15 cellular contexts compared by ENCODE assay signal in genomic region chr22:43300891-43301676, GRCh38. TPM values are rescaled to one million over a fixed set of nuclear protein-coding genes. Genes with fewer than 3 reads are reported as not detected.
DNase-seq lines count a peak whose midpoint lies in the region; ATAC-seq, FAIRE-seq and TF ChIP-seq lines count a peak whose summit lies in the region.
"Had no signal": no experiment of that assay in that cellular context is flagged by ENCODE, and none has a peak within 500 bp of the region (broad histone marks: within the 10 kb centered on the region; RNA-seq: fewer than 3 reads in every experiment).

No MANE protein-coding gene starts in this region.

- DNase-seq in RPMI7951 (ENCODE audit: low read depth) (peak; percentile 88), ovary (peak in 4 of 5 donors; percentile 45 to 83 (median 64)), upper lobe of right lung (no peak), inferior parietal cortex (ENCODE audit: extremely low spot score) (no peak), GM12891 (ENCODE audit: insufficient read length, low spot score) (no peak), uterus (no peak)
- DNase-seq: Kasumi-1, MV-4-11, NCI-H1417 treated with DMSO at 0.1 percent for 48 hours, NCI-H2029 treated with DMSO at 0.1 percent for 48 hours had no signal

- ATAC-seq in gastroesophageal sphincter (peak; percentile 72), upper lobe of right lung (peak; percentile 57), HG03108 (IDR thresholded peaks at IDR 0.05; ENCODE audit: unreplicated experiment) (no peak)

- intact Hi-C loops in ovary (cut with DNase I), result no loop called here
- intact Hi-C loops in upper lobe of right lung (cut with DNase I), result no loop called here
- intact Hi-C loops in uterus (cut with DNase I; ENCODE audit: low total_unique reads), result no loop called here

- H3K4me1 ChIP-seq in gastroesophageal sphincter (peaks cover 9 to 99% (median 59%) of the 10 kb centered on the region in 3 donors), ovary (ENCODE audit: insufficient read depth) (peaks cover 35% of the 10 kb centered on the region), upper lobe of right lung (peaks cover 14% of the 10 kb centered on the region), uterus (peaks cover 0 to 6% of the 10 kb centered on the region in 2 donors)

- 30 to 72% methylated on average over 14 to 15 of the region's 21 CpGs for WGBS in gastroesophageal sphincter (ENCODE audit: low coverage in 1 of 2), 2 donors
- WGBS in ovary, 3 donors, result 43 to 88% (median 45%) methylated on average over 21 of the region's 21 CpGs

- H3K9me3 ChIP-seq in gastroesophageal sphincter, result no peaks in the 10 kb centered on the region
- H3K9me3 ChIP-seq in ovary, result no peaks in the 10 kb centered on the region
- H3K9me3 ChIP-seq in upper lobe of right lung, result no peaks in the 10 kb centered on the region
- no peaks in the 10 kb centered on the region for H3K9me3 ChIP-seq in uterus
- H3K9me3 ChIP-seq: BLaER1 treated with 17β-estradiol and CSF1 and Interleukin-3, amounts not matched to agents 10 nM and 100 nM had no signal

- no peak for TF ChIP-seq POLR2A in gastroesophageal sphincter (IDR thresholded peaks at IDR 0.05)
- TF ChIP-seq POLR2A in ovary (IDR thresholded peaks at IDR 0.05), result no peak
- no peak for TF ChIP-seq POLR2A in GM12891 (IDR thresholded peaks at IDR 0.05; ENCODE audit: low read depth, low read length)
- TF ChIP-seq POLR2A in uterus (IDR thresholded peaks at IDR 0.05), result no peak

- peak overlapping the region; percentile 30 to 90 (median 67) for H3K27ac ChIP-seq in gastroesophageal sphincter
- H3K27ac ChIP-seq in ovary, result peak overlapping the region in 1 of 2 donors; percentile 38
- no peak overlapping the region for H3K27ac ChIP-seq in upper lobe of right lung
- H3K27ac ChIP-seq in uterus, result no peak overlapping the region

- FAIRE-seq in GM12891 (lab: Jason Lieb, UNC), result no peak

- H3K4me3 ChIP-seq in gastroesophageal sphincter, result no peak overlapping the region
- H3K4me3 ChIP-seq in ovary, result no peak overlapping the region
- no peak overlapping the region for H3K4me3 ChIP-seq in upper lobe of right lung
- H3K4me3 ChIP-seq in uterus, result no peak overlapping the region
- H3K4me3 ChIP-seq: BLaER1 treated with 17β-estradiol and CSF1 and Interleukin-3, amounts not matched to agents 10 nM and 100 nM had no signal

- H3K27me3 ChIP-seq in gastroesophageal sphincter (no peaks in the 10 kb centered on the region), ovary (no peaks in the 10 kb centered on the region), upper lobe of right lung (no peaks in the 10 kb centered on the region), uterus (no peaks in the 10 kb centered on the region)
- H3K27me3 ChIP-seq: BLaER1 treated with 17β-estradiol and CSF1 and Interleukin-3, amounts not matched to agents 10 nM and 100 nM had no signal

- TF ChIP-seq CTCF in gastroesophageal sphincter (IDR thresholded peaks at IDR 0.05), result peak in 1 of 4 experiments; percentile 31
- TF ChIP-seq CTCF in ovary (IDR thresholded peaks at IDR 0.05), result no peak
- no peak for TF ChIP-seq CTCF in upper lobe of right lung (IDR thresholded peaks at IDR 0.05)
- TF ChIP-seq CTCF in uterus (IDR thresholded peaks at IDR 0.05), result no peak

- no peaks in the 10 kb centered on the region for H3K36me3 ChIP-seq in gastroesophageal sphincter
- H3K36me3 ChIP-seq in ovary, result no peaks in the 10 kb centered on the region
- no peaks in the 10 kb centered on the region for H3K36me3 ChIP-seq in upper lobe of right lung
- H3K36me3 ChIP-seq in uterus, result no peaks in the 10 kb centered on the region
- H3K36me3 ChIP-seq: BLaER1 treated with 17β-estradiol and CSF1 and Interleukin-3, amounts not matched to agents 10 nM and 100 nM had no signal

- TF ChIP-seq EP300 in gastroesophageal sphincter (IDR thresholded peaks at IDR 0.05), result no peak
- no peak for TF ChIP-seq EP300 in ovary (IDR thresholded peaks at IDR 0.05)

TF ChIP-seq in GM12891, 5 proteins besides CTCF, POLR2A, EP300 and RAD21:
- no peak for TF ChIP-seq POU2F2 (IDR thresholded peaks at IDR 0.05; ENCODE audit: low read depth, low read length)
- TF ChIP-seq TAF1 (IDR thresholded peaks at IDR 0.05; ENCODE audit: low read depth, low read length), result no peak
- no peak for TF ChIP-seq POLR2AphosphoS5 (IDR thresholded peaks at IDR 0.05; ENCODE audit: low read depth, low read length)
- no peak for TF ChIP-seq PAX5 (IDR thresholded peaks at IDR 0.05; ENCODE audit: insufficient read depth, low read length, severe bottlenecking)
- no peak for TF ChIP-seq SPI1 (IDR thresholded peaks at IDR 0.05; ENCODE audit: low read depth, low read length)

RNA-seq across cellular contexts. Expression of gene SCUBE1, which starts 42.1 kb away (rescaled TPM):
- total RNA-seq in RPMI7951 (2014; rRNA removed; shearing (Covaris generic)), result 7.0 and 9.2 TPM in 2 replicates
- total RNA-seq in gastroesophageal sphincter (100 to 1,000 TPM in 2 of 4 donors, 10 to 100 TPM in 2; 37.3 to 107 (median 75.9) TPM), ovary (100 to 1,000 TPM in 4 of 7 donors, 10 to 100 TPM in 1, 1 to 10 TPM in 2; 5.5 to 202 (median 101) TPM), upper lobe of right lung (36.0 TPM), uterus (1 to 10 TPM in 1 of 4 donors, under 1 TPM in 2, not detected in 1; 0.14 to 1.7 (median 0.26) TPM)
- 10 to 100 TPM; 11.1 to 20.1 TPM for polyA plus RNA-seq in ovary
- 0.01 TPM for polyA plus RNA-seq in GM12891 (2012; ENCODE audit: low read depth, missing spikeins)
- total RNA-seq: OCI-LY7 had no signal
- polyA plus RNA-seq: AG04450 had no signal

Comparison
In these comparisons a context has a peak if more than half of its experiments do, and no peak if none do; other contexts are left out.
1. DNase-seq: peak in RPMI7951 (single experiment) and ovary (4 of 5); none in upper lobe of right lung (single experiment), inferior parietal cortex (single experiment), GM12891 (single experiment) and uterus (0 of 2).
2. H3K27ac ChIP-seq: peak in gastroesophageal sphincter (4 of 4); none in upper lobe of right lung (single experiment) and uterus (0 of 2).